In genomic region chr1:901108-901859, GRCh38 we compare ENCODE assay signal across 20 cellular contexts. TPM values are rescaled to one million over a fixed set of nuclear protein-coding genes. Genes with fewer than 3 reads are reported as not detected.
DNase-seq lines count a peak whose midpoint lies in the region; ATAC-seq and TF ChIP-seq lines count a peak whose summit lies in the region.
"Had no signal": no experiment of that assay in that cellular context is flagged by ENCODE, and none has a peak within 500 bp of the region (broad histone marks: within the 10 kb centered on the region; RNA-seq: fewer than 3 reads in every experiment).

No MANE protein-coding gene starts in this region.

- intact Hi-C loops in Right ventricle myocardium inferior (cut with DNase I) (no loop called here), cardiac septum (cut with DNase I) (no loop called here), transverse colon (cut with DNase I; ENCODE audit: low total_unique reads) (no loop called here)

- no peak for TF ChIP-seq POLR2A in transverse colon (IDR thresholded peaks at IDR 0.05)

- H2AFZ ChIP-seq in trophoblast cell (ENCODE audit: insufficient read depth, low read length, poor library complexity), result no peak overlapping the region

- ATAC-seq in Right ventricle myocardium inferior (no peak), HG02884 (IDR thresholded peaks at IDR 0.05; ENCODE audit: unreplicated experiment) (no peak)

- H4K8ac ChIP-seq in trophoblast cell (ENCODE audit: low read depth, low read length), result no peak overlapping the region

- peaks cover 28% of the 10 kb centered on the region for H3K27me3 ChIP-seq in endodermal cell (ENCODE audit: control insufficient read depth, insufficient read depth, low read length, poor library complexity, severe bottlenecking)
- H3K27me3 ChIP-seq in trophoblast cell (ENCODE audit: insufficient read depth, low read length), result no peaks in the 10 kb centered on the region
- peaks cover 74% of the 10 kb centered on the region for H3K27me3 ChIP-seq in transverse colon
- H3K27me3 ChIP-seq: SJCRH30 had no signal

- peaks cover 2% of the 10 kb centered on the region for H3K9me3 Mint-ChIP-seq in endodermal cell

- H2BK12ac ChIP-seq in trophoblast cell (ENCODE audit: low read length), result no peak overlapping the region

- no peak for TF ChIP-seq CTCF in endodermal cell (conservative IDR thresholded peaks at IDR 0.05)
- TF ChIP-seq CTCF in transverse colon (IDR thresholded peaks at IDR 0.05), result no peak

- peak; percentile 16 for DNase-seq in Right ventricle myocardium inferior (ENCODE audit: missing footprints)
- DNase-seq in cardiac septum (ENCODE audit: low spot score), result no peak
- DNase-seq in NAMALWA (ENCODE audit: low spot score), result peak; percentile 8
- peak; percentile 27 for DNase-seq in endodermal cell
- no peak for DNase-seq in trophoblast cell
- no peak for DNase-seq in transverse colon
- no peak for DNase-seq in UCSD-AML1 (lab: John Stamatoyannopoulos, UW; ENCODE audit: unreplicated experiment)
- DNase-seq: CD8-positive, alpha-beta memory T cell; GDM1; GOT3; NCI-H187; NCI-H345; NCI-H69; OCI-M1; RPMI8226; SJCRH30 had no signal

- peaks cover 2% of the 10 kb centered on the region for H3K79me2 ChIP-seq in trophoblast cell (ENCODE audit: control insufficient read depth, insufficient read depth, low read length, poor library complexity)

- H3K4me3 ChIP-seq in endodermal cell (ENCODE audit: low read length) (no peak overlapping the region), trophoblast cell (ENCODE audit: low read depth, low read length) (no peak overlapping the region), transverse colon (no peak overlapping the region)
- H3K4me3 ChIP-seq: BLaER1 treated with 17β-estradiol and CSF1 and Interleukin-3, amounts not matched to agents 10 nM and 100 nM; SJCRH30 had no signal

- H3K4me2 ChIP-seq in trophoblast cell (ENCODE audit: low read length), result no peak overlapping the region
- H3K4me2 ChIP-seq: BLaER1 treated with 17β-estradiol and CSF1 and Interleukin-3, amounts not matched to agents 10 nM and 100 nM had no signal

- H3K9ac ChIP-seq in endodermal cell (ENCODE audit: extremely low read depth, low read length, poor library complexity, severe bottlenecking), result no peak overlapping the region
- peak overlapping the region; percentile 20 for H3K9ac ChIP-seq in trophoblast cell (ENCODE audit: low read length)
- H3K9ac ChIP-seq: BLaER1 treated with 17β-estradiol and CSF1 and Interleukin-3, amounts not matched to agents 10 nM and 100 nM had no signal

- H3K14ac ChIP-seq in trophoblast cell (ENCODE audit: low read length), result no peak overlapping the region

- H3K27me3 Mint-ChIP-seq in endodermal cell (ENCODE audit: insufficient read depth), result peaks cover 69% of the 10 kb centered on the region

- no peak overlapping the region for H2BK5ac ChIP-seq in trophoblast cell (ENCODE audit: low read depth, low read length, poor library complexity)

- H4K91ac ChIP-seq in trophoblast cell (ENCODE audit: low read depth, low read length), result no peak overlapping the region

- no peaks in the 10 kb centered on the region for H3K4me1 ChIP-seq in endodermal cell (ENCODE audit: control insufficient read depth, insufficient read depth, low read length)
- H3K4me1 ChIP-seq in trophoblast cell (ENCODE audit: control insufficient read depth in 1 of 2, insufficient read depth in 2 of 2, low read length in 2 of 2), result peaks cover 2 to 6% of the 10 kb centered on the region in 2 experiments
- peaks cover 0 to 23% (median 14%) of the 10 kb centered on the region in 4 donors for H3K4me1 ChIP-seq in transverse colon

- no peaks in the 10 kb centered on the region for H3K9me3 ChIP-seq in endodermal cell (ENCODE audit: control insufficient read depth, low read length)
- peaks cover 3% of the 10 kb centered on the region for H3K9me3 ChIP-seq in trophoblast cell (ENCODE audit: insufficient read depth, low read depth, low read length)
- H3K9me3 ChIP-seq in transverse colon, result no peaks in the 10 kb centered on the region
- H3K9me3 ChIP-seq: SJCRH30 had no signal

- no peak overlapping the region for H4K12ac ChIP-seq in trophoblast cell (ENCODE audit: low read depth, low read length)

- H2AK5ac ChIP-seq in trophoblast cell (ENCODE audit: low read length), result no peak overlapping the region

- no peak overlapping the region for H3K27ac Mint-ChIP-seq in endodermal cell

- peaks cover 4% of the 10 kb centered on the region for H3K79me1 ChIP-seq in trophoblast cell (ENCODE audit: low read length)

- H3K4ac ChIP-seq in trophoblast cell (ENCODE audit: low read depth, low read length), result no peak overlapping the region

- H3K27ac ChIP-seq in endodermal cell (ENCODE audit: low read depth, low read length), result no peak overlapping the region
- no peak overlapping the region for H3K27ac ChIP-seq in trophoblast cell (ENCODE audit: low read depth, low read length)
- no peak overlapping the region for H3K27ac ChIP-seq in transverse colon
- H3K27ac ChIP-seq: BLaER1 treated with 17β-estradiol and CSF1 and Interleukin-3, amounts not matched to agents 10 nM and 100 nM; HL-60; SJCRH30 had no signal

- H3K4me3 Mint-ChIP-seq in endodermal cell, result no peak overlapping the region

- no peaks in the 10 kb centered on the region for H3K36me3 ChIP-seq in endodermal cell (ENCODE audit: control insufficient read depth, insufficient read depth, low read length)
- no peaks in the 10 kb centered on the region for H3K36me3 ChIP-seq in trophoblast cell (ENCODE audit: control insufficient read depth in 1 of 2, insufficient read depth in 2 of 2, low read length in 2 of 2)
- no peaks in the 10 kb centered on the region for H3K36me3 ChIP-seq in transverse colon
- H3K36me3 ChIP-seq: BLaER1 treated with 17β-estradiol and CSF1 and Interleukin-3, amounts not matched to agents 10 nM and 100 nM; SJCRH30 had no signal

- peaks cover 7% of the 10 kb centered on the region for H3K4me1 Mint-ChIP-seq in endodermal cell

- in situ Hi-C loops in transverse colon (cut with MboI; ENCODE audit: low pct_ligation_motif_present in 1 of 4, low pct_unique_long_range_greater_than_20kb in 1 of 4, low sequenced_read_pairs in 3 of 4), result no loop called here

- peaks cover 3% of the 10 kb centered on the region for H3K36me3 Mint-ChIP-seq in endodermal cell (ENCODE audit: low read depth)
- H3K36me3 Mint-ChIP-seq: IgD-negative memory B cell had no signal

- H3K18ac ChIP-seq in trophoblast cell (ENCODE audit: low read length), result no peak overlapping the region

- TF ChIP-seq EP300 in transverse colon (IDR thresholded peaks at IDR 0.05; ENCODE audit: low read depth), result no peak

- H3K23ac ChIP-seq in trophoblast cell (ENCODE audit: low read length), result no peak overlapping the region

- WGBS in endodermal cell (ENCODE audit: insufficient coverage in 1 of 2, insufficient read length in 1 of 2), 2 experiments, result 90 to 94% methylated on average over 13 to 18 of the region's 18 CpGs
- WGBS in trophoblast cell (ENCODE audit: extremely low coverage, insufficient coverage, insufficient read length), result no CpG with 5 or more reads among the region's 18 CpGs
- 56 to 94% methylated on average over 2 to 18 of the region's 18 CpGs for WGBS in transverse colon (ENCODE audit: low coverage in 1 of 2), 2 donors

- no peak overlapping the region for H2BK120ac ChIP-seq in trophoblast cell (ENCODE audit: insufficient read depth, low read length, poor library complexity)

RNA-seq across cellular contexts. Expression of gene SAMD11, which starts 22.4 kb away (rescaled TPM):
- total RNA-seq in Right ventricle myocardium inferior (1.7 TPM), cardiac septum (10.2 TPM), endodermal cell (100 to 1,000 TPM; 152 to 156 TPM), transverse colon (10 to 100 TPM in 1 of 4 donors, 1 to 10 TPM in 2, not detected in 1; 2.2 to 26.9 (median 3.0) TPM)
- 28.0 TPM for polyA plus RNA-seq in endodermal cell (2013, experiment 1 of 2)
- 26.1 TPM for polyA plus RNA-seq in endodermal cell (2013, experiment 2 of 2)
- polyA plus RNA-seq in trophoblast cell (2013), result 16.6 and 18.4 TPM in 2 replicates
- total RNA-seq: CD8-positive, alpha-beta memory T cell had no signal
- polyA plus RNA-seq: IgD-negative memory B cell had no signal

RNA-seq across cellular contexts. Expression of gene NOC2L, which starts 57.8 kb away (rescaled TPM):
- total RNA-seq in Right ventricle myocardium inferior (41.7 TPM), cardiac septum (39.0 TPM), endodermal cell (10 to 100 TPM; 83.5 to 97.3 TPM), transverse colon (10 to 100 TPM; 17.6 to 50.4 (median 31.6) TPM)
- 62.0 TPM for polyA plus RNA-seq in endodermal cell (2013, experiment 1 of 2)
- 55.3 TPM for polyA plus RNA-seq in endodermal cell (2013, experiment 2 of 2)
- 41.5 and 42.0 TPM in 2 replicates for polyA plus RNA-seq in trophoblast cell (2013)

RNA-seq across cellular contexts. Expression of gene KLHL17, which starts 59.1 kb away (rescaled TPM):
- total RNA-seq in Right ventricle myocardium inferior (7.0 TPM), cardiac septum (4.8 TPM), endodermal cell (10 to 100 TPM; 49.2 to 58.2 TPM), transverse colon (10 to 100 TPM; 10.8 to 26.1 (median 11.4) TPM)
- 41.1 TPM for polyA plus RNA-seq in endodermal cell (2013, experiment 1 of 2)
- polyA plus RNA-seq in endodermal cell (2013, experiment 2 of 2), result 32.2 TPM
- polyA plus RNA-seq in trophoblast cell (2013), result 18.1 and 18.5 TPM in 2 replicates

Comparison
In these comparisons a context has a peak if more than half of its experiments do, and no peak if none do; other contexts are left out.
1. DNase-seq: peak in Right ventricle myocardium inferior (single experiment), NAMALWA (single experiment) and endodermal cell (single experiment); none in cardiac septum (single experiment), trophoblast cell (0 of 2), transverse colon (single experiment) and UCSD-AML1 (single experiment).
2. RNA of gene SAMD11, which starts 22.4 kb away (total RNA-seq): 152 to 156 TPM in endodermal cell; 10.2 TPM in cardiac septum (single experiment), 2.2 to 26.9 TPM in transverse colon and 1.7 TPM in Right ventricle myocardium inferior (single experiment); every median in the first group is over 4 times any median in the second.